ENCODE assay signal across 23 cellular contexts in genomic region chr12:75549989-75550388, GRCh38.
"Had no signal": no experiment of that assay in that cellular context is flagged by ENCODE, and none has a peak within 500 bp of the region (broad histone marks: within the 10 kb centered on the region; RNA-seq: fewer than 3 reads in every experiment).

No MANE protein-coding gene starts in this region.

- H3K36me3 Mint-ChIP-seq: activated naive CD4-positive, alpha-beta T cell treated with anti-CD3 and anti-CD28 coated beads, Interleukin-2, amount 50 U/mL, for 72 hours; natural killer cell treated with Interleukin-12 subunit alpha and Interleukin-12 subunit beta and Interleukin-15 and Interleukin-18, amount 100 ng/mL, for 72 hours had no signal

- H3K27ac ChIP-seq: brain microvascular endothelial cell had no signal

- H3K36me3 ChIP-seq: brain microvascular endothelial cell had no signal

- H3K4me1 Mint-ChIP-seq: activated B cell treated with CpG ODN at 0.5 μM for 24 hours had no signal

- ATAC-seq: activated CD8-positive, alpha-beta T cell treated with anti-CD3 and anti-CD28 coated beads for 36 hours; left colon; stimulated activated naive CD8-positive, alpha-beta T cell treated with anti-CD3 and anti-CD28 coated beads, Interleukin-15, Interleukin-2, amounts not matched to agents 100 U/mL and 50 U/mL, for 24 hours; T-helper 17 cell had no signal

- H3K27ac Mint-ChIP-seq: activated B cell treated with CpG ODN at 0.5 μM for 24 hours; activated CD8-positive, alpha-beta T cell treated with anti-CD3 and anti-CD28 coated beads for 36 hours; T-helper 17 cell had no signal

- H3K27me3 Mint-ChIP-seq: progenitor cell of endocrine pancreas had no signal

- DNase-seq: activated B cell treated with CpG ODN at 0.5 μM for 24 hours; activated CD4-positive, alpha-beta T cell treated with anti-CD3 and anti-CD28 coated beads for 48 hours; activated CD8-positive, alpha-beta T cell treated with anti-CD3 and anti-CD28 coated beads for 36 hours; activated effector memory CD4-positive, alpha-beta T cell treated with anti-CD3 and anti-CD28 coated beads, Interleukin-2, amount 50 U/mL, for 16 hours; activated T-cell treated with anti-CD3 and anti-CD28 coated beads, Interleukin-2, amount 50 U/mL, for 48 hours; amniotic stem cell; brain microvascular endothelial cell; effector CD8-positive, alpha-beta T cell; foreskin melanocyte; head of caudate nucleus; left colon; mammary epithelial cell; occipital lobe; stimulated activated CD4-positive, alpha-beta T cell treated with anti-CD3 and anti-CD28 coated beads, Interleukin-4, amount 100 ng/mL, for 4 hours; stimulated activated CD8-positive, alpha-beta memory T cell treated with anti-CD3 and anti-CD28 coated beads, Interleukin-4, amount 100 ng/mL, for 48 hours; stimulated activated naive CD8-positive, alpha-beta T cell treated with anti-CD3 and anti-CD28 coated beads, Interleukin-15, Interleukin-2, amounts not matched to agents 100 U/mL and 50 U/mL, for 24 hours; T-helper 17 cell; trophoblast cell had no signal

- H3K27me3 ChIP-seq: brain microvascular endothelial cell had no signal

- H3K9me3 Mint-ChIP-seq: activated B cell treated with CpG ODN at 0.5 μM for 24 hours; activated CD8-positive, alpha-beta T cell treated with anti-CD3 and anti-CD28 coated beads for 36 hours; activated naive CD4-positive, alpha-beta T cell treated with anti-CD3 and anti-CD28 coated beads, Interleukin-2, amount 50 U/mL, for 72 hours; natural killer cell treated with Interleukin-12 subunit alpha and Interleukin-12 subunit beta and Interleukin-15 and Interleukin-18, amount 100 ng/mL, for 72 hours had no signal

- H3K4me3 Mint-ChIP-seq: activated B cell treated with CpG ODN at 0.5 μM for 24 hours; activated CD8-positive, alpha-beta T cell treated with anti-CD3 and anti-CD28 coated beads for 36 hours; T-helper 17 cell had no signal

- FAIRE-seq: islet of Langerhans, small intestine had no signal
